8 cellular contexts compared by ENCODE assay signal in genomic region chr13:31161583-31162150, GRCh38. TPM values are rescaled to one million over a fixed set of nuclear protein-coding genes. Genes with fewer than 3 reads are reported as not detected.
DNase-seq lines count a peak whose midpoint lies in the region; ATAC-seq and TF ChIP-seq lines count a peak whose summit lies in the region.

Gene HSPH1, minus strand, starts transcription at chr13:31161904. Its CDS starts 322 bp downstream, at chr13:31161582.

- H3K36me3 Mint-ChIP-seq in activated CD4-positive, alpha-beta T cell treated with anti-CD3 and anti-CD28 coated beads, Interleukin-2, amount 10 ng/mL, durations not matched to agents 7 days and 5 days (ENCODE audit: low read depth) = peaks cover 20% of the 10 kb centered on the region

- H3K4me3 ChIP-seq in duodenal mucosa (ENCODE audit: low read depth in 1 of 2, low read length in 2 of 2) (peak within 1 kb of the TSS; percentile 80 to 93), lower leg skin (ENCODE audit: low read depth, poor library complexity, severe bottlenecking) (peak within 1 kb of the TSS; percentile 95)

- CTCF ChIA-PET in activated CD4-positive, alpha-beta T cell treated with anti-CD3 and anti-CD28 coated beads, Interleukin-2, amount 10 ng/mL, durations not matched to agents 7 days and 5 days (lab: Charles Lee) = interaction anchor here (1.4 kb wide), 2 partner anchors 10 to 16 kb away, joined by 3 to 4 read pairs; no protein-coding TSS in a partner anchor

- TF ChIP-seq POLR2A in lower leg skin (IDR thresholded peaks at IDR 0.05) = no peak

- peak within 1 kb of the TSS; percentile 97 for H3K27ac ChIP-seq in duodenal mucosa (ENCODE audit: low read depth, low read length)

- 1% methylated on average over 29 to 52 of the region's 52 CpGs for WGBS in lower leg skin, 2 donors

- intact Hi-C loops in lower leg skin (cut with DNase I; ENCODE audit: low total_unique reads) = no loop called here

- H3K9ac ChIP-seq in duodenal mucosa (ENCODE audit: low read depth in 1 of 2, low read length in 2 of 2) = peak within 1 kb of the TSS; percentile 97 to 99

- ATAC-seq in GM19328 (IDR thresholded peaks at IDR 0.05; ENCODE audit: unreplicated experiment) (peak; percentile 83), HG03520 (IDR thresholded peaks at IDR 0.05; ENCODE audit: unreplicated experiment) (peak; percentile 68)

- H3K9me3 Mint-ChIP-seq in activated CD4-positive, alpha-beta T cell treated with anti-CD3 and anti-CD28 coated beads, Interleukin-2, amount 10 ng/mL, durations not matched to agents 7 days and 5 days = no peaks in the 10 kb centered on the region

- no peaks in the 10 kb centered on the region for H3K27me3 Mint-ChIP-seq in activated CD4-positive, alpha-beta T cell treated with anti-CD3 and anti-CD28 coated beads, Interleukin-2, amount 10 ng/mL, durations not matched to agents 7 days and 5 days

- peak within 1 kb of the TSS; percentile 99 for H3K27ac Mint-ChIP-seq in activated CD4-positive, alpha-beta T cell treated with anti-CD3 and anti-CD28 coated beads, Interleukin-2, amount 10 ng/mL, durations not matched to agents 7 days and 5 days

- peak within 1 kb of the TSS; percentile 98 for H3K4me3 Mint-ChIP-seq in activated CD4-positive, alpha-beta T cell treated with anti-CD3 and anti-CD28 coated beads, Interleukin-2, amount 10 ng/mL, durations not matched to agents 7 days and 5 days

- H3K27me3 ChIP-seq in duodenal mucosa (ENCODE audit: control insufficient read depth in 1 of 2, insufficient read depth in 2 of 2, low read length in 2 of 2) = no peaks in the 10 kb centered on the region

- H3K4me1 Mint-ChIP-seq in activated CD4-positive, alpha-beta T cell treated with anti-CD3 and anti-CD28 coated beads, Interleukin-2, amount 10 ng/mL, durations not matched to agents 7 days and 5 days = peaks cover 44% of the 10 kb centered on the region

- POLR2A ChIA-PET in activated CD4-positive, alpha-beta T cell treated with anti-CD3 and anti-CD28 coated beads, Interleukin-2, amount 10 ng/mL, durations not matched to agents 7 days and 5 days (lab: Charles Lee) = no interaction called here

- TF ChIP-seq CTCF in lower leg skin (IDR thresholded peaks at IDR 0.05) = no peak

- peaks cover 0 to 3% of the 10 kb centered on the region in 2 donors for H3K36me3 ChIP-seq in duodenal mucosa (ENCODE audit: control insufficient read depth in 1 of 2, insufficient read depth in 2 of 2, low read length in 2 of 2)

- no peaks in the 10 kb centered on the region for H3K9me3 ChIP-seq in duodenal mucosa (ENCODE audit: control insufficient read depth in 1 of 2, low read length in 2 of 2)

- DNase-seq in CD1c-positive myeloid dendritic cell (ENCODE audit: extremely low spot score) = peak; percentile 99
- peak; percentile 96 for DNase-seq in NCI-H69 (lab: John Stamatoyannopoulos, UW)
- peak; percentile 99 for DNase-seq in activated CD4-positive, alpha-beta T cell treated with anti-CD3 and anti-CD28 coated beads, Interleukin-2, amount 10 ng/mL, durations not matched to agents 7 days and 5 days
- DNase-seq in lower leg skin (ENCODE audit: low spot score in 2 of 2) = peak; percentile 99 to 100
- peak; percentile 97 to 99 for DNase-seq in stimulated activated CD4-positive, alpha-beta T cell treated with anti-CD3 and anti-CD28 coated beads, Interleukin-4, amount 100 ng/mL, for 48 hours (ENCODE audit: low read depth in 2 of 2)

- peaks cover 15 to 24% of the 10 kb centered on the region in 2 donors for H3K4me1 ChIP-seq in duodenal mucosa (ENCODE audit: control insufficient read depth in 1 of 2, insufficient read depth in 2 of 2, low read length in 2 of 2)

RNA-seq across cellular contexts. Expression of gene HSPH1, which starts in this region (rescaled TPM):
- 100 to 1,000 TPM; 122 to 127 TPM for total RNA-seq in activated CD4-positive, alpha-beta T cell treated with anti-CD3 and anti-CD28 coated beads, Interleukin-2, amount 10 ng/mL, durations not matched to agents 7 days and 5 days
- 10 to 100 TPM; 21.6 to 29.3 (median 24.9) TPM for total RNA-seq in lower leg skin

Comparison
In these comparisons a context has a peak if more than half of its experiments do, and no peak if none do; other contexts are left out.
1. Peak in every context shown above with its lines: DNase-seq, ATAC-seq, H3K4me3 ChIP-seq and H3K27ac ChIP-seq.
2. RNA of gene HSPH1 (total RNA-seq): 122 to 127 TPM in activated CD4-positive, alpha-beta T cell treated with anti-CD3 and anti-CD28 coated beads, Interleukin-2, amount 10 ng/mL, durations not matched to agents 7 days and 5 days; 21.6 to 29.3 TPM in lower leg skin; every median in the first group is over 4 times any median in the second.